ENCODE assay signal across 8 cellular contexts in genomic region chr7:107201795-107202450, GRCh38. TPM values are rescaled to one million over a fixed set of nuclear protein-coding genes. Genes with fewer than 3 reads are reported as not detected.
DNase-seq lines count a peak whose midpoint lies in the region; ATAC-seq, FAIRE-seq and TF ChIP-seq lines count a peak whose summit lies in the region.

No MANE protein-coding gene starts in this region.

- peak overlapping the region; percentile 37 for H3K27ac Mint-ChIP-seq in activated T-helper 17 cell treated with anti-CD3 and anti-CD28 coated beads, Interleukin-2, amount 50 U/mL, for 72 hours

- TF ChIP-seq RAD21 in HCT116 (IDR thresholded peaks at IDR 0.05; ENCODE audit: low read depth), result peak; percentile 70

- no peak overlapping the region for H3K9ac ChIP-seq in HCT116 (ENCODE audit: low read length)

- peak; percentile 41 to 72 (median 69); a peak in 5 of 6 replicates for TF ChIP-seq CTCF in HCT116 (IDR thresholded peaks at IDR 0.05 in 2 of 3, conservative IDR thresholded peaks at IDR 0.05 in 1 of 3; ENCODE audit: borderline replicate concordance in 1 of 3, insufficient read depth in 1 of 3, low read depth in 2 of 3, low read length in 2 of 3)
- TF ChIP-seq CTCF in heart left ventricle (IDR thresholded peaks at IDR 0.05), result peak; percentile 32 to 70 (median 56)
- no peak for TF ChIP-seq CTCF in omental fat pad (IDR thresholded peaks at IDR 0.05)

- H3K4me1 ChIP-seq in HCT116 (ENCODE audit: control insufficient read depth in 1 of 2, insufficient read depth in 2 of 2, low read length in 2 of 2) (no peaks in the 10 kb centered on the region), heart left ventricle (peaks cover 0 to 12% (median 2%) of the 10 kb centered on the region in 12 donors), small intestine (ENCODE audit: control insufficient read depth in 2 of 2, insufficient read depth in 1 of 2, low read depth in 1 of 2, low read length in 1 of 2) (no peaks in the 10 kb centered on the region)

- H3K4me3 ChIP-seq in HCT116 (replicated peaks in 1 of 2; ENCODE audit: low read depth in 1 of 2, low read length in 2 of 2) (no peak overlapping the region), heart left ventricle (no peak overlapping the region), small intestine (ENCODE audit: low read depth in 1 of 2, low read length in 2 of 2) (no peak overlapping the region)

- H3K27me3 ChIP-seq in HCT116 (ENCODE audit: insufficient read depth, low read length) (no peaks in the 10 kb centered on the region), heart left ventricle (no peaks in the 10 kb centered on the region), small intestine (ENCODE audit: control insufficient read depth in 2 of 2, insufficient read depth in 2 of 2, low read length in 2 of 2) (no peaks in the 10 kb centered on the region)

- FAIRE-seq in small intestine (lab: Jason Lieb, UNC), result no peak

- POLR2A ChIA-PET in HCT116 (lab: Charles Lee), result no interaction called here

- H3K79me2 ChIP-seq in HCT116 (ENCODE audit: insufficient read depth, low read length), result no peaks in the 10 kb centered on the region

- H3K9me2 ChIP-seq in HCT116 (ENCODE audit: insufficient read depth), result no peaks in the 10 kb centered on the region

- H3K4me1 Mint-ChIP-seq in activated T-helper 17 cell treated with anti-CD3 and anti-CD28 coated beads, Interleukin-2, amount 50 U/mL, for 72 hours, result no peaks in the 10 kb centered on the region

- BruUV-seq in HCT116 (replicated peaks; lab: Mats Ljungman, UMichigan), result no TSS peak

- H3K4me3 Mint-ChIP-seq in activated T-helper 17 cell treated with anti-CD3 and anti-CD28 coated beads, Interleukin-2, amount 50 U/mL, for 72 hours, result no peak overlapping the region

- 40 to 66% (median 47%) methylated on average over 4 of the region's 4 CpGs for WGBS in heart left ventricle, 4 donors
- WGBS in small intestine, 3 donors, result 24 to 64% (median 51%) methylated on average over 4 of the region's 4 CpGs

- ATAC-seq in HCT116 (peak; percentile 98), heart left ventricle (peak; percentile 78 to 92 (median 92)), omental fat pad (ENCODE audit: low FRiP score) (no peak)
- peak; percentile 38 for ATAC-seq in activated T-helper 17 cell treated with anti-CD3 and anti-CD28 coated beads, Interleukin-2, amount 50 U/mL, for 72 hours (replicated peaks)

- CTCF ChIA-PET in HCT116 (lab: Charles Lee), result interaction anchor here (1.2 to 2.6 kb wide), 5 partner anchors 8 to 678 kb away, joined by 3 to 9 read pairs (median 5); partner anchors contain the start of gene CBLL1

- TF ChIP-seq POLR2A in HCT116 (IDR thresholded peaks at IDR 0.05; ENCODE audit: borderline replicate concordance, extremely low read depth, insufficient read depth, insufficient read length) (no peak), heart left ventricle (IDR thresholded peaks at IDR 0.05) (no peak)

- DNase-seq in DMS 273 treated with DMSO at 0.1 percent for 48 hours (lab: John Stamatoyannopoulos, UW) (peak; percentile 61), HCT116 (ENCODE audit: low read depth, low spot score) (peak; percentile 23), NCI-H2227 (lab: John Stamatoyannopoulos, UW; ENCODE audit: unreplicated experiment) (peak; percentile 67), heart left ventricle (peak; percentile 44 to 75 (median 66)), small intestine (peak; percentile 59), omental fat pad (ENCODE audit: low spot score) (no peak), GOT3 (lab: John Stamatoyannopoulos, UW) (no peak)

- H3K27ac ChIP-seq in HCT116 (ENCODE audit: low read depth, low read length) (no peak overlapping the region), heart left ventricle (peak overlapping the region in 8 of 12 donors; percentile 7 to 56 (median 38)), small intestine (ENCODE audit: low read depth in 1 of 2, low read length in 1 of 2) (no peak overlapping the region)

- no peaks in the 10 kb centered on the region for H3K27me3 Mint-ChIP-seq in activated T-helper 17 cell treated with anti-CD3 and anti-CD28 coated beads, Interleukin-2, amount 50 U/mL, for 72 hours

- peaks cover 100% of the 10 kb centered on the region for H3K36me3 Mint-ChIP-seq in activated T-helper 17 cell treated with anti-CD3 and anti-CD28 coated beads, Interleukin-2, amount 50 U/mL, for 72 hours (ENCODE audit: low read depth)

- no peaks in the 10 kb centered on the region for H4K20me1 ChIP-seq in HCT116 (ENCODE audit: insufficient read depth)

- H3K36me3 ChIP-seq in HCT116 (ENCODE audit: control insufficient read depth in 1 of 2, insufficient read depth in 2 of 2, low read length in 2 of 2) (peaks cover 5% of the 10 kb centered on the region in 2 experiments; a peak in 1 of 4 replicates), heart left ventricle (peaks cover 0 to 99% (median 93%) of the 10 kb centered on the region in 9 donors), small intestine (ENCODE audit: control insufficient read depth in 2 of 2, insufficient read depth in 2 of 2, low read length in 2 of 2) (peaks cover 4 to 24% of the 10 kb centered on the region in 2 donors)

- H3K9me3 ChIP-seq in HCT116 (ENCODE audit: control insufficient read depth in 1 of 2, insufficient read depth in 1 of 2, low read depth in 1 of 2, low read length in 2 of 2) (no peaks in the 10 kb centered on the region), heart left ventricle (no peaks in the 10 kb centered on the region), small intestine (ENCODE audit: control insufficient read depth, low read depth) (no peaks in the 10 kb centered on the region)

- RAD21 ChIA-PET in HCT116 (lab: Charles Lee; ENCODE audit: low non-redundant PET in 1 of 2, low total read pairs in 2 of 2, uncharacterized antibody in 2 of 2, unreplicated experiment in 2 of 2), result no interaction called here

- H3K4me2 ChIP-seq in HCT116 (ENCODE audit: low read length), result no peak overlapping the region

- no peaks in the 10 kb centered on the region for H3K9me3 Mint-ChIP-seq in activated T-helper 17 cell treated with anti-CD3 and anti-CD28 coated beads, Interleukin-2, amount 50 U/mL, for 72 hours

- H2AFZ ChIP-seq in HCT116 (ENCODE audit: low read depth, low read length, poor library complexity, severe bottlenecking), result no peak overlapping the region

- intact Hi-C loops in HCT116 (cut with micrococcal nuclease), result loop anchor here (1.0 to 2.0 kb wide), 4 partner anchors 299 to 944 kb away; no protein-coding TSS in a partner anchor
- intact Hi-C loops in heart left ventricle (cut with DNase I), result loop anchor here in 8 of 10 donors (2.0 to 10.0 kb wide), 11 partner anchors 193 to 673 kb away; partner anchors contain the start of genes BCAP29 (in 1 of the 8), COG5 (in 1 of the 8), DUS4L (in 1 of the 8) and GPR22 (in 1 of the 8)

TF ChIP-seq in HCT116, 20 proteins besides CTCF, POLR2A, EP300 and RAD21 (continues in another document):
- TF ChIP-seq CBX3 (IDR thresholded peaks at IDR 0.05; ENCODE audit: low read depth), result no peak
- TF ChIP-seq FOSL1 (IDR thresholded peaks at IDR 0.05; ENCODE audit: low read depth), result no peak
- no peak for TF ChIP-seq SRF (IDR thresholded peaks at IDR 0.05; ENCODE audit: low read depth)
- TF ChIP-seq ATF3 (IDR thresholded peaks at IDR 0.05), result no peak
- TF ChIP-seq JUND (IDR thresholded peaks at IDR 0.05), result no peak
- no peak for TF ChIP-seq CEBPB (IDR thresholded peaks at IDR 0.05; ENCODE audit: low read depth)
- no peak for TF ChIP-seq ELF1 (IDR thresholded peaks at IDR 0.05; ENCODE audit: borderline replicate concordance, low read depth)
- TF ChIP-seq, protein P1, sequence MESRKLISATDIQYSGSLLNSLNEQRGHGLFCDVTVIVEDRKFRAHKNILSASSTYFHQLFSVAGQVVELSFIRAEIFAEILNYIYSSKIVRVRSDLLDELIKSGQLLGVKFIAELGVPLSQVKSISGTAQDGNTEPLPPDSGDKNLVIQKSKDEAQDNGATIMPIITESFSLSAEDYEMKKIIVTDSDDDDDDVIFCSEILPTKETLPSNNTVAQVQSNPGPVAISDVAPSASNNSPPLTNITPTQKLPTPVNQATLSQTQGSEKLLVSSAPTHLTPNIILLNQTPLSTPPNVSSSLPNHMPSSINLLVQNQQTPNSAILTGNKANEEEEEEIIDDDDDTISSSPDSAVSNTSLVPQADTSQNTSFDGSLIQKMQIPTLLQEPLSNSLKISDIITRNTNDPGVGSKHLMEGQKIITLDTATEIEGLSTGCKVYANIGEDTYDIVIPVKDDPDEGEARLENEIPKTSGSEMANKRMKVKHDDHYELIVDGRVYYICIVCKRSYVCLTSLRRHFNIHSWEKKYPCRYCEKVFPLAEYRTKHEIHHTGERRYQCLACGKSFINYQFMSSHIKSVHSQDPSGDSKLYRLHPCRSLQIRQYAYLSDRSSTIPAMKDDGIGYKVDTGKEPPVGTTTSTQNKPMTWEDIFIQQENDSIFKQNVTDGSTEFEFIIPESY (IDR thresholded peaks at IDR 0.05; ENCODE audit: extremely low read depth, insufficient replicate concordance, low read length), result no peak
- no peak for TF ChIP-seq EGR1 (IDR thresholded peaks at IDR 0.05; ENCODE audit: low read depth)
- TF ChIP-seq, protein P2, sequence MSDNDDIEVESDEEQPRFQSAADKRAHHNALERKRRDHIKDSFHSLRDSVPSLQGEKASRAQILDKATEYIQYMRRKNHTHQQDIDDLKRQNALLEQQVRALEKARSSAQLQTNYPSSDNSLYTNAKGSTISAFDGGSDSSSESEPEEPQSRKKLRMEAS (IDR thresholded peaks at IDR 0.05), result no peak

RNA-seq across cellular contexts. Expression of gene HBP1, which starts 33.1 kb away (rescaled TPM):
- total RNA-seq in HCT116 (2021; ENCODE audit: unreplicated experiment) (24.3 TPM), heart left ventricle (10 to 100 TPM; 41.3 to 98.4 (median 60.8) TPM), omental fat pad (100 to 1,000 TPM in 2 of 4 donors, 10 to 100 TPM in 2; 92.2 to 153 (median 114) TPM)
- 20.0 and 21.8 TPM in 2 replicates for polyA plus RNA-seq in HCT116 (2012)
- total RNA-seq in activated T-helper 17 cell treated with anti-CD3 and anti-CD28 coated beads, Interleukin-2, amount 50 U/mL, for 72 hours, result 10 to 100 TPM; 21.8 to 63.5 TPM
- polyA plus RNA-seq in heart left ventricle (10 to 100 TPM; 21.4 to 38.6 TPM), small intestine (10 to 100 TPM; 25.1 to 38.6 (median 34.7) TPM)

Comparison
In these comparisons a context has a peak if more than half of its experiments do, and no peak if none do; other contexts are left out.
1. DNase-seq: peak in DMS 273 treated with DMSO at 0.1 percent for 48 hours (single experiment), HCT116 (single experiment), NCI-H2227 (single experiment), heart left ventricle (5 of 5) and small intestine (single experiment); none in omental fat pad (single experiment) and GOT3 (single experiment).
2. H3K27ac ChIP-seq: peak in heart left ventricle (8 of 12); none in HCT116 (single experiment) and small intestine (0 of 2).
3. CTCF ChIP-seq: peak in HCT116 (3 of 3) and heart left ventricle (12 of 12); none in omental fat pad (0 of 3).